In the genomic region with DNA sequence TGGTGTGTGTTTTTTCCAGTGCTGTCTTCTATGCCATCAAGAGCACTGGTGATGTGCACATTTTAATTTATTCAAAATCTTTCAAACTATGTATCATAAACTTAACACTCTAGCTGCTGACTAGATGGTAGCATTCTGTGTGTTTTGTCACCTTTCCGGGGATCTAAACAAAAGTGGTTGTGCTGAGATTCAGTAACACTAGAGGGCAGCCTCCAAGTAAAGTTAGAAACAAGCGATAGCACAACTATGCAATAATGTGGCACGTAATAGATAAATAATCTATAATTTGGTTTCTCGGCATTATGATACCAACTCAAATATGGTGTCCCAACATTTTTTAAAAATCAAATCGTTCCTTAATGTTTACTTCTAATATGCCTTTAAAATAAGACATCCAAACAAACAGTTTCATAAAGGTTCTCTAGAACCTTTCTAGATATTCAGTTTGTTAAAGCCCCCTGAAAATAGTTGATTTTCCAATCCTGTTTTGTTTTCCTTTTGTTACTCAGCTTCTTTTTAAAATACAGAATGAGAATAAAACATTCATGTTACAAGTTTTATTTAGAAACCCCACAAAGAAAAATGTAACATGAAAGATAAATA, we compare ENCODE assay signal across 11 cellular contexts. TPM values are rescaled to one million over a fixed set of nuclear protein-coding genes. Genes with fewer than 3 reads are reported as not detected.
A peak's percentile ranks its signal among the peaks of the same experiment; 100 is the strongest.
DNase-seq lines count a peak whose midpoint lies in the region; ATAC-seq and TF ChIP-seq lines count a peak whose summit lies in the region.
"Had no signal": no experiment of that assay in that cellular context is flagged by ENCODE, and none has a peak within 500 bp of the region (broad histone marks: within the 10 kb centered on the region; RNA-seq: fewer than 3 reads in every experiment).

No MANE protein-coding gene starts in this region.

- H3K9ac ChIP-seq in neural progenitor cell: no peak overlapping the region

- H3F3A ChIP-seq in neural progenitor cell (ENCODE audit: low read depth): peaks cover 65% of the 10 kb centered on the region

- H3K27ac Mint-ChIP-seq in neural progenitor cell: no peak overlapping the region
- H3K27ac Mint-ChIP-seq: activated B cell treated with CpG ODN at 0.5 μM for 24 hours, B cell had no signal

- peaks cover 2% of the 10 kb centered on the region for H3K27me3 Mint-ChIP-seq in neural progenitor cell (ENCODE audit: insufficient read depth, low read depth)
- H3K27me3 Mint-ChIP-seq: activated B cell treated with CpG ODN at 0.5 μM for 24 hours, B cell had no signal

- peaks cover 9% of the 10 kb centered on the region for H3K36me3 Mint-ChIP-seq in neural progenitor cell

- DNase-seq in DMS153 treated with DMSO at 0.1 percent for 48 hours (lab: John Stamatoyannopoulos, UW; ENCODE audit: unreplicated experiment) (peak; percentile 1), DMS153 (lab: John Stamatoyannopoulos, UW) (no peak), Kasumi-1 (lab: John Stamatoyannopoulos, UW) (peak; percentile 30 to 41), cardiac fibroblast (ENCODE audit: low read depth in 2 of 2) (peak; percentile 30 to 47), neural progenitor cell (ENCODE audit: low spot score) (peak; percentile 44), 8988T (no peak)
- DNase-seq in activated effector memory CD4-positive, alpha-beta T cell treated with anti-CD3 and anti-CD28 coated beads, Interleukin-2, amount 50 U/mL, for 16 hours: no peak
- DNase-seq: activated B cell treated with CpG ODN at 0.5 μM for 24 hours had no signal

- peaks cover 66% of the 10 kb centered on the region for H3K4me1 ChIP-seq in neural progenitor cell

- H3K4me3 Mint-ChIP-seq in neural progenitor cell: no peak overlapping the region
- H3K4me3 Mint-ChIP-seq: activated B cell treated with CpG ODN at 0.5 μM for 24 hours, B cell had no signal

- TF ChIP-seq CTCF in cardiac fibroblast (IDR thresholded peaks at IDR 0.05; ENCODE audit: low read depth, low read length): peak; percentile 53
- peak; percentile 73 for TF ChIP-seq CTCF in neural progenitor cell (IDR thresholded peaks at IDR 0.05)

- no peaks in the 10 kb centered on the region for H3K9me3 ChIP-seq in neural progenitor cell (ENCODE audit: low read depth)
- H3K9me3 ChIP-seq: neutrophil had no signal

- peaks cover 33% of the 10 kb centered on the region for H3K4me1 Mint-ChIP-seq in neural progenitor cell

- peaks cover 11% of the 10 kb centered on the region for H3K9me3 Mint-ChIP-seq in neural progenitor cell
- H3K9me3 Mint-ChIP-seq: activated B cell treated with CpG ODN at 0.5 μM for 24 hours had no signal

- H4K20me1 ChIP-seq in neural progenitor cell (ENCODE audit: low read depth): peaks cover 97% of the 10 kb centered on the region

- no peaks in the 10 kb centered on the region for H3K36me3 ChIP-seq in neural progenitor cell
- H3K36me3 ChIP-seq: neutrophil had no signal

- H3K4me3 ChIP-seq in cardiac fibroblast (replicated peaks in 1 of 2; ENCODE audit: low read depth in 2 of 2, low read length in 2 of 2) (no peak overlapping the region), neural progenitor cell (no peak overlapping the region)

- H3K27me3 ChIP-seq in neural progenitor cell: no peaks in the 10 kb centered on the region
- H3K27me3 ChIP-seq: neutrophil had no signal

- no peak overlapping the region for H3K27ac ChIP-seq in neural progenitor cell
- H3K27ac ChIP-seq: neutrophil had no signal

- ATAC-seq in HG02588 (IDR thresholded peaks at IDR 0.05; ENCODE audit: unreplicated experiment): no peak

- no peak overlapping the region for H3K4me2 ChIP-seq in neural progenitor cell

- H2AFZ ChIP-seq in neural progenitor cell (replicated peaks): no peak overlapping the region

- peaks cover 98% of the 10 kb centered on the region for H3K79me2 ChIP-seq in neural progenitor cell (ENCODE audit: low read depth)

RNA-seq across cellular contexts. Expression of gene SEMA6A, which starts 16.9 kb away (rescaled TPM):
- total RNA-seq in neural progenitor cell (ENCODE audit: low replicate concordance): 75.3 and 86.4 TPM in 2 replicates

Comparison
In these comparisons a context has a peak if more than half of its experiments do, and no peak if none do; other contexts are left out.
1. DNase-seq: peak in DMS153 treated with DMSO at 0.1 percent for 48 hours (single experiment), Kasumi-1 (2 of 2), cardiac fibroblast (2 of 2) and neural progenitor cell (single experiment); none in DMS153 (single experiment), activated effector memory CD4-positive, alpha-beta T cell treated with anti-CD3 and anti-CD28 coated beads, Interleukin-2, amount 50 U/mL, for 16 hours (single experiment) and 8988T (single experiment).